In the genomic region with DNA sequence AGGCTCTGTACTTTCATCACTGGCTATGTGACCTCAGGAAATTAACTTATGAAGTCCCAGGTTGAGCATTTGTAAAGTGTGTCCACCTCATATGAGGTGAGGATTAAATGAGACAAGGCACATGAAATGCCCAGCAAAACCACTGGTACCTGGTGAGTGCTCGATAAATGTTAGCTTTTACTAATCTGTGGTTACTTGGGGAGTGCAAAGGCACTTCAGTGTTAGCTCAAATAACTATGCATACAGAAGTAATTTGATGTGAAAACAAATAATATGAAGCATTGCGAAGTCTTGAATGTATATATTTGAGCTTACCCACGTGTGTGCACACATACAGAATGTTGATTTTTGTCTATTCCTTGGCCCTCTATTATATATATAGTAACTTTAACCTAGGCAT, we compare ENCODE assay signal across 10 cellular contexts.
"Had no signal": no experiment of that assay in that cellular context is flagged by ENCODE, and none has a peak within 500 bp of the region (broad histone marks: within the 10 kb centered on the region; RNA-seq: fewer than 3 reads in every experiment).

No MANE protein-coding gene starts in this region.

- ATAC-seq: K562 had no signal

- H3K4me3 Mint-ChIP-seq: H9 had no signal

- H3K27ac Mint-ChIP-seq: H9 had no signal

- H3K27ac ChIP-seq: GM23248, KMS-11 had no signal

- FAIRE-seq: H1, H54, HTR-8/SVneo, K562 had no signal

- H3K4me3 ChIP-seq: GM23248, K562 had no signal

- H3K4me2 ChIP-seq: KMS-11 had no signal

- DNase-seq: GM23248, H9, HCEC 1CT, IMR-90, Karpas-422 had no signal

- H2AFZ ChIP-seq: GM23248 had no signal

- H3K9ac ChIP-seq: GM23248, KMS-11 had no signal
